In the genomic region with DNA sequence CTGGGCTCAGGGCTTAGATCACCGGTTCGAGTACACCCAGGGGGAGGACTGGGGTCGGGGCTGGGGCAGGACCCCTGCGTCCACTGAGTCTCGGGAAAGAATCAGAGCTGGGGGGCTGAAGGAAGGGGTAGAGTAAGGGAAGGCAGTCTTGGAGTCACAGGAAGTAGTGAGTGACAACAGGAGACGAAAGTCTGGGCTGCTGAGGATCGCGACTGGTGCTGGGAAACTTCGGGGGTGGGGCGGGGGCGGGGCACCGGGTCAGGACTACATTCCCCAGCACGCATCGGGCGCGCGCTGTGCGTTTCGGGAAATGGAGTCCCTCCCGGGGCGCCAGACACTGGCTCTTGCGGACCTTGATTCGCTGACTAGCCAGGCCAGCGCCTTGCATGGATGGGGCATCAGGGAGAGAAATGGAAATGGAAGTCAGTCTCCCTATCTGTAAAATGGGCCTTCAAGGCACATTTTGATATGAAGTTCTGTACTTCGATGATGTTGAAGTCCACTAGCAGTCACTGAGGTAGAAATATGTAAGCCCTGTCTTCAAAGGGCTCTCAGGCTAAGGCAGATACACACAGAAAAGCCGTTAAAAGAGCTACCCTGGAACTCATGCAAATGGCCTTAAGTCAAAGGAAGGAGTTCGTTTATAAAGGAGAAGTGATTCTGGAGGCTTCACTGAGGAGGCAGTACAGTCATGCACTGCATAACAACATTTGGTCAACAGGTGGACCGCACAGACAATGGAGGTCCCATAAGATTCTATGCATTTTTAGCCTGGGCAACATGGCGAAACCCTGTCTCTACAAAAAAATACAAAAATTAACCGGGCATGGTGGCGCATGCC, we compare ENCODE assay signal across 8 cellular contexts. TPM values are rescaled to one million over a fixed set of nuclear protein-coding genes. Genes with fewer than 3 reads are reported as not detected.
DNase-seq lines count a peak whose midpoint lies in the region; ATAC-seq, FAIRE-seq and TF ChIP-seq lines count a peak whose summit lies in the region.

No MANE protein-coding gene starts in this region.

- CTCF ChIA-PET in endothelial cell of umbilical vein (lab: Charles Lee), result interaction anchor here (1.0 to 3.4 kb wide), 2 partner anchors 26 to 52 kb away, joined by 3 to 18 read pairs; a partner anchor contains a TSS

- H4K20me1 ChIP-seq in endothelial cell of umbilical vein (replicated peaks; ENCODE audit: control insufficient read depth, extremely low read depth, insufficient read depth, low read length), result no peaks in the 10 kb centered on the region

- H3K9me3 ChIP-seq in endothelial cell of umbilical vein (replicated peaks; ENCODE audit: control insufficient read depth, insufficient read depth, low read length) (no peaks in the 10 kb centered on the region), mesodermal cell (ENCODE audit: control insufficient read depth, low read length) (no peaks in the 10 kb centered on the region)

- dilution Hi-C loops in endothelial cell of umbilical vein (cut with MboI; ENCODE audit: extremely low pct_ligation_motif_present, low sequenced_read_pairs), result no loop called here

- ATAC-seq in HG02763 (IDR thresholded peaks at IDR 0.05; ENCODE audit: unreplicated experiment) (peak; percentile 41), HG03520 (IDR thresholded peaks at IDR 0.05; ENCODE audit: unreplicated experiment) (no peak)

- no peaks in the 10 kb centered on the region for H3K27me3 ChIP-seq in endothelial cell of umbilical vein (ENCODE audit: control insufficient read depth in 2 of 2, insufficient read depth in 2 of 2, low read length in 2 of 2)

- TF ChIP-seq POLR2A in endothelial cell of umbilical vein (IDR thresholded peaks at IDR 0.05; ENCODE audit: low read depth, low read length), result no peak

- H2AFZ ChIP-seq in endothelial cell of umbilical vein (ENCODE audit: low read depth, low read length), result peak overlapping the region; percentile 62

- H3K4me2 ChIP-seq in endothelial cell of umbilical vein (ENCODE audit: insufficient read depth, low read length), result peak overlapping the region; percentile 44

- no TSS peak for BruUV-seq in endothelial cell of umbilical vein (replicated peaks; lab: Mats Ljungman, UMichigan)

- DNase-seq in D721Med (ENCODE audit: insufficient read length, low spot score) (peak; percentile 48), NOMO-1 (lab: John Stamatoyannopoulos, UW; ENCODE audit: unreplicated experiment in 2 of 2) (peak; percentile 60 to 76), activated T-cell treated with anti-CD3 and anti-CD28 coated beads for 24 hours (ENCODE audit: low read depth) (peak; percentile 70), endothelial cell of umbilical vein (ENCODE audit: low read depth, low spot score) (peak; percentile 86)
- peak; percentile 56 for DNase-seq in stimulated activated CD8-positive, alpha-beta memory T cell treated with anti-CD3 and anti-CD28 coated beads, Interleukin-15, amount 100 ng/mL, for 1 hour (ENCODE audit: low read depth)

- intact Hi-C loops in endothelial cell of umbilical vein (cut with micrococcal nuclease), result loop anchor here (1.0 kb wide), 2 partner anchors 25 to 53 kb away; no protein-coding TSS in a partner anchor

- H3K4me1 ChIP-seq in endothelial cell of umbilical vein (ENCODE audit: control insufficient read depth, extremely low read depth, insufficient read depth, low read length) (peaks cover 17% of the 10 kb centered on the region), mesodermal cell (ENCODE audit: control insufficient read depth, insufficient read depth, low read length, poor library complexity, severe bottlenecking) (peaks cover 17% of the 10 kb centered on the region)

- peaks cover 9% of the 10 kb centered on the region for H3K79me2 ChIP-seq in endothelial cell of umbilical vein (ENCODE audit: control insufficient read depth, insufficient read depth, low read length)

- peak overlapping the region; percentile 24 to 44 (median 27) for H3K4me3 ChIP-seq in endothelial cell of umbilical vein (replicated peaks in 1 of 3; ENCODE audit: insufficient read depth in 1 of 3, low read depth in 1 of 3, low read length in 3 of 3)
- H3K4me3 ChIP-seq in mesodermal cell (ENCODE audit: extremely low read depth, insufficient read depth, low read length, poor library complexity, severe bottlenecking), result peak overlapping the region; percentile 64

- peak overlapping the region; percentile 66 for H3K9ac ChIP-seq in endothelial cell of umbilical vein (replicated peaks; ENCODE audit: extremely low read depth, insufficient read depth, low read length)

- 21 to 23% methylated on average over 23 to 26 of the region's 31 CpGs for WGBS in mesodermal cell (ENCODE audit: insufficient coverage in 2 of 2), 2 experiments

- no peaks in the 10 kb centered on the region for H3K36me3 ChIP-seq in endothelial cell of umbilical vein (ENCODE audit: control insufficient read depth in 2 of 2, extremely low read depth in 1 of 2, insufficient read depth in 2 of 2, low read length in 2 of 2)
- H3K36me3 ChIP-seq in mesodermal cell (ENCODE audit: control insufficient read depth, insufficient read depth, low read length), result peaks cover under 1% of the 10 kb centered on the region

- TF ChIP-seq CTCF in D721Med (IDR thresholded peaks at IDR 0.05; ENCODE audit: insufficient read depth, missing control alignments) (no peak), endothelial cell of umbilical vein (IDR thresholded peaks at IDR 0.05; ENCODE audit: extremely low read depth in 1 of 2, insufficient read depth in 1 of 2, low read depth in 1 of 2, low read length in 2 of 2) (no peak)

- H3K9me1 ChIP-seq in endothelial cell of umbilical vein (replicated peaks; ENCODE audit: control insufficient read depth, extremely low read depth, insufficient read depth, low read length), result no peaks in the 10 kb centered on the region

- FAIRE-seq in D721Med (lab: Jason Lieb, UNC) (no peak), endothelial cell of umbilical vein (lab: Jason Lieb, UNC) (peak; percentile 84)

- POLR2A ChIA-PET in endothelial cell of umbilical vein (lab: Charles Lee), result no interaction called here

- H3K27ac ChIP-seq in endothelial cell of umbilical vein (ENCODE audit: insufficient read depth, low read depth, low read length) (peak overlapping the region; percentile 69), mesodermal cell (ENCODE audit: low read depth, low read length, severe bottlenecking) (peak overlapping the region; percentile 98)

TF ChIP-seq in endothelial cell of umbilical vein, 7 proteins besides CTCF, POLR2A, EP300 and RAD21:
- TF ChIP-seq POLR2AphosphoS5 (IDR thresholded peaks at IDR 0.05; ENCODE audit: insufficient read depth, low read depth, low read length) (peak; percentile 41), JUN (IDR thresholded peaks at IDR 0.05; ENCODE audit: borderline replicate concordance, insufficient read depth, insufficient read length, low read depth) (no peak)
TF ChIP-seq in endothelial cell of umbilical vein: peak in this region for 1.

RNA-seq across cellular contexts. Expression of a gene that starts 0.7 kb away (rescaled TPM):
- total RNA-seq in endothelial cell of umbilical vein, result 1.4 and 1.5 TPM in 2 replicates
- polyA plus RNA-seq in endothelial cell of umbilical vein, result 4.3 and 4.7 TPM in 2 replicates
- polyA plus RNA-seq in endothelial cell of umbilical vein (2011; cell fraction: cytosol; rRNA removed), result 1.7 and 2.5 TPM in 2 replicates
- polyA plus RNA-seq in endothelial cell of umbilical vein (2011; cell fraction: nucleus; rRNA removed), result 0.66 and 1.2 TPM in 2 replicates
- 0.43 and 0.98 TPM in 2 replicates for polyA plus RNA-seq in endothelial cell of umbilical vein (2012)
- 2.1 and 3.7 TPM in 2 replicates for polyA minus RNA-seq in endothelial cell of umbilical vein
- not detected for polyA minus RNA-seq in endothelial cell of umbilical vein (2011; cell fraction: cytosol; rRNA and poly(A)+ RNA removed)
- polyA minus RNA-seq in endothelial cell of umbilical vein (2011; cell fraction: nucleus; rRNA and poly(A)+ RNA removed), result 0.53 and 1.1 TPM in 2 replicates
- 5.8 TPM for polyA plus RNA-seq in mesodermal cell (2013, experiment 1 of 2)
- polyA plus RNA-seq in mesodermal cell (2013, experiment 2 of 2), result 5.4 TPM

RNA-seq across cellular contexts. Expression of a gene that starts 3.2 kb away (rescaled TPM):
- total RNA-seq in endothelial cell of umbilical vein, result 38.3 and 39.5 TPM in 2 replicates
- polyA plus RNA-seq in endothelial cell of umbilical vein, result 30.2 and 33.7 TPM in 2 replicates
- polyA plus RNA-seq in endothelial cell of umbilical vein (2011; cell fraction: cytosol; rRNA removed), result 27.0 and 36.1 TPM in 2 replicates
- 11.3 and 11.4 TPM in 2 replicates for polyA plus RNA-seq in endothelial cell of umbilical vein (2011; cell fraction: nucleus; rRNA removed)
- 23.6 and 29.3 TPM in 2 replicates for polyA plus RNA-seq in endothelial cell of umbilical vein (2012)
- 5.5 and 7.4 TPM in 2 replicates for polyA minus RNA-seq in endothelial cell of umbilical vein
- 5.9 TPM for polyA minus RNA-seq in endothelial cell of umbilical vein (2011; cell fraction: cytosol; rRNA and poly(A)+ RNA removed)
- 3.4 and 5.7 TPM in 2 replicates for polyA minus RNA-seq in endothelial cell of umbilical vein (2011; cell fraction: nucleus; rRNA and poly(A)+ RNA removed)
- 40.1 TPM for polyA plus RNA-seq in mesodermal cell (2013, experiment 1 of 2)
- 34.2 TPM for polyA plus RNA-seq in mesodermal cell (2013, experiment 2 of 2)

RNA-seq across cellular contexts. Expression of a gene that starts 26.3 kb away (rescaled TPM):
- total RNA-seq in endothelial cell of umbilical vein, result 37.3 and 38.0 TPM in 2 replicates
- polyA plus RNA-seq in endothelial cell of umbilical vein, result 22.1 and 29.5 TPM in 2 replicates
- polyA plus RNA-seq in endothelial cell of umbilical vein (2011; cell fraction: cytosol; rRNA removed), result 13.4 and 18.6 TPM in 2 replicates
- 31.4 and 32.2 TPM in 2 replicates for polyA plus RNA-seq in endothelial cell of umbilical vein (2011; cell fraction: nucleus; rRNA removed)
- polyA plus RNA-seq in endothelial cell of umbilical vein (2012), result 17.7 and 23.7 TPM in 2 replicates
- 11.8 and 14.3 TPM in 2 replicates for polyA minus RNA-seq in endothelial cell of umbilical vein
- polyA minus RNA-seq in endothelial cell of umbilical vein (2011; cell fraction: cytosol; rRNA and poly(A)+ RNA removed), result 12.2 TPM
- polyA minus RNA-seq in endothelial cell of umbilical vein (2011; cell fraction: nucleus; rRNA and poly(A)+ RNA removed), result 6.3 and 13.9 TPM in 2 replicates
- 46.4 TPM for polyA plus RNA-seq in mesodermal cell (2013, experiment 1 of 2)
- 39.9 TPM for polyA plus RNA-seq in mesodermal cell (2013, experiment 2 of 2)

RNA-seq across cellular contexts. Expression of a gene that starts 51.8 kb away (rescaled TPM):
- 17.0 and 17.6 TPM in 2 replicates for total RNA-seq in endothelial cell of umbilical vein
- polyA plus RNA-seq in endothelial cell of umbilical vein, result 25.4 and 33.9 TPM in 2 replicates
- 15.8 and 17.9 TPM in 2 replicates for polyA plus RNA-seq in endothelial cell of umbilical vein (2011; cell fraction: cytosol; rRNA removed)
- 9.4 and 10.3 TPM in 2 replicates for polyA plus RNA-seq in endothelial cell of umbilical vein (2011; cell fraction: nucleus; rRNA removed)
- polyA plus RNA-seq in endothelial cell of umbilical vein (2012), result 6.0 and 7.1 TPM in 2 replicates
- polyA minus RNA-seq in endothelial cell of umbilical vein, result 18.3 and 23.1 TPM in 2 replicates
- 6.0 TPM for polyA minus RNA-seq in endothelial cell of umbilical vein (2011; cell fraction: cytosol; rRNA and poly(A)+ RNA removed)
- polyA minus RNA-seq in endothelial cell of umbilical vein (2011; cell fraction: nucleus; rRNA and poly(A)+ RNA removed), result 6.1 and 6.9 TPM in 2 replicates
- 32.5 TPM for polyA plus RNA-seq in mesodermal cell (2013, experiment 1 of 2)
- polyA plus RNA-seq in mesodermal cell (2013, experiment 2 of 2), result 27.7 TPM
